In genomic region chr13:40351537-40352384, GRCh38 we compare ENCODE assay signal across 14 cellular contexts.
DNase-seq lines count a peak whose midpoint lies in the region; ATAC-seq, FAIRE-seq and TF ChIP-seq lines count a peak whose summit lies in the region.
"Had no signal": no experiment of that assay in that cellular context is flagged by ENCODE, and none has a peak within 500 bp of the region (broad histone marks: within the 10 kb centered on the region; RNA-seq: fewer than 3 reads in every experiment).

No MANE protein-coding gene starts in this region.

- H2BK20ac ChIP-seq in H1 (ENCODE audit: low read length): no peak overlapping the region; the same call in 1 of the 2 replicates

- peak overlapping the region; percentile 71; the same call in 1 of the 2 replicates for H2BK12ac ChIP-seq in H1 (ENCODE audit: low read depth, low read length)

- ATAC-seq in WTC11 (0 out of 2 replicates have a peak, but pooled peaks have one; percentile 13), aorta (ENCODE audit: low FRiP score) (no peak), GM19328 (IDR thresholded peaks at IDR 0.05; ENCODE audit: unreplicated experiment) (no peak)

- intact Hi-C loops in aorta (cut with DNase I): no loop called here

- no peak overlapping the region for H3K4me3 Mint-ChIP-seq in WTC11
- no peak overlapping the region for H3K4me3 Mint-ChIP-seq in mesothelial cell of epicardium
- H3K4me3 Mint-ChIP-seq: dendritic cell treated with granulocyte-macrophage colony-stimulating factor and Interleukin-4, amounts not matched to agents 40 ng/mL and 50 ng/mL, for 4 days had no signal

- no peak overlapping the region for H3K4me3 ChIP-seq in H1 (ENCODE audit: extremely low read depth in 1 of 4, insufficient read depth in 2 of 4, low read depth in 3 of 4, low read length in 4 of 4)
- H3K4me3 ChIP-seq in smooth muscle cell: no peak overlapping the region
- no peak overlapping the region for H3K4me3 ChIP-seq in aorta (ENCODE audit: low read length in 2 of 2)

- H2BK15ac ChIP-seq in H1 (ENCODE audit: low read length): no peak overlapping the region

- H3K36me3 Mint-ChIP-seq in WTC11 (no peaks in the 10 kb centered on the region), mesothelial cell of epicardium (no peaks in the 10 kb centered on the region)

- H3K27ac ChIP-seq in H1 (ENCODE audit: low read depth, low read length) (no peak overlapping the region), smooth muscle cell (ENCODE audit: low read depth) (no peak overlapping the region), aorta (ENCODE audit: low read depth in 1 of 2, low read length in 2 of 2) (peak overlapping the region in 1 of 2 donors; percentile 11)

- no peak for TF ChIP-seq POLR2A in H1 (IDR thresholded peaks at IDR 0.05; ENCODE audit: control extremely low read depth in 1 of 2, low read depth in 2 of 2, low read length in 2 of 2)

- H3K36me3 ChIP-seq in H1 (ENCODE audit: control insufficient read depth in 2 of 4, insufficient read depth in 4 of 4, low read length in 3 of 4): no peaks in the 10 kb centered on the region
- H3K36me3 ChIP-seq in smooth muscle cell (ENCODE audit: low read depth): no peaks in the 10 kb centered on the region
- no peaks in the 10 kb centered on the region for H3K36me3 ChIP-seq in aorta (ENCODE audit: control insufficient read depth in 1 of 2, insufficient read depth in 2 of 2, low read length in 1 of 2)

- TF ChIP-seq EP300 in H1 (IDR thresholded peaks at IDR 0.05; ENCODE audit: borderline replicate concordance in 1 of 2, low read depth in 2 of 2, low read length in 2 of 2): no peak

- H3K27me3 ChIP-seq in H1 (replicated peaks in 1 of 4; ENCODE audit: control insufficient read depth in 3 of 4, extremely low read depth in 1 of 4, insufficient read depth in 3 of 4, low read length in 3 of 4) (peaks cover 0 to 4% (median under 1%) of the 10 kb centered on the region in 4 experiments; a peak in 3 of 7 replicates), smooth muscle cell (ENCODE audit: low read depth) (no peaks in the 10 kb centered on the region), aorta (ENCODE audit: control insufficient read depth in 1 of 2, insufficient read depth in 2 of 2, low read length in 1 of 2) (no peaks in the 10 kb centered on the region)

- DNase-seq in WTC11 (ENCODE audit: low spot score) (no peak), H1 (ENCODE audit: low read depth in 1 of 2, low spot score in 2 of 2) (no peak), mesothelial cell of epicardium (ENCODE audit: low spot score in 2 of 2, unreplicated experiment in 2 of 2) (no peak), smooth muscle cell (lab: John Stamatoyannopoulos, UW; ENCODE audit: unreplicated experiment) (no peak), OCI-M2 (lab: John Stamatoyannopoulos, UW; ENCODE audit: unreplicated experiment) (no peak), aorta (no peak), NOMO-1 (lab: John Stamatoyannopoulos, UW; ENCODE audit: unreplicated experiment in 2 of 2) (no peak)
- DNase-seq: COR-L47; NCI-H226; NK-92 treated with Interleukin-12 subunit alpha and Interleukin-12 subunit beta, amount 100 ng/mL, for 24 hours had no signal

- H2BK5ac ChIP-seq in H1 (ENCODE audit: low read depth, low read length): no peak overlapping the region; the same call in 1 of the 2 replicates

- H4K20me1 ChIP-seq in H1 (replicated peaks in 1 of 2; ENCODE audit: control insufficient read depth in 1 of 2, insufficient read depth in 2 of 2, low read length in 2 of 2) (no peaks in the 10 kb centered on the region), smooth muscle cell (ENCODE audit: low read depth) (no peaks in the 10 kb centered on the region)

- H3K4me2 ChIP-seq in H1 (ENCODE audit: insufficient read depth in 1 of 2, low read depth in 2 of 2, low read length in 2 of 2): no peak overlapping the region
- H3K4me2 ChIP-seq in smooth muscle cell: no peak overlapping the region

- H2AFZ ChIP-seq in H1 (ENCODE audit: low read length): no peak overlapping the region
- H2AFZ ChIP-seq in smooth muscle cell (ENCODE audit: low read depth): peak overlapping the region; percentile 62

- H2BK120ac ChIP-seq in H1 (replicated peaks; ENCODE audit: low read depth, low read length): no peak overlapping the region

- H3K79me2 ChIP-seq in H1 (ENCODE audit: control insufficient read depth in 1 of 2, insufficient read depth in 2 of 2, low read length in 2 of 2) (no peaks in the 10 kb centered on the region), smooth muscle cell (ENCODE audit: low read depth) (no peaks in the 10 kb centered on the region)

- no peaks in the 10 kb centered on the region for H3K79me1 ChIP-seq in H1 (ENCODE audit: low read depth, low read length)

- H3K56ac ChIP-seq in H1 (replicated peaks; ENCODE audit: insufficient read length, low read depth, low read length): no peak overlapping the region

- no peaks in the 10 kb centered on the region for H3K9me3 ChIP-seq in H1 (ENCODE audit: insufficient read depth in 2 of 2, low read depth in 1 of 2, low read length in 1 of 2)
- no peaks in the 10 kb centered on the region for H3K9me3 ChIP-seq in smooth muscle cell (replicated peaks; ENCODE audit: low read depth)
- H3K9me3 ChIP-seq in aorta (ENCODE audit: control insufficient read depth, low read length): no peaks in the 10 kb centered on the region

- H3K4me1 ChIP-seq in H1 (replicated peaks in 1 of 4; ENCODE audit: control insufficient read depth in 3 of 4, insufficient read depth in 4 of 4, low read length in 3 of 4) (peaks cover 2 to 11% (median 9%) of the 10 kb centered on the region in 4 experiments), smooth muscle cell (ENCODE audit: low read depth) (peaks cover 5% of the 10 kb centered on the region), aorta (ENCODE audit: control insufficient read depth in 1 of 2, insufficient read depth in 2 of 2, low read length in 2 of 2) (no peaks in the 10 kb centered on the region)

- H3K18ac ChIP-seq in H1 (ENCODE audit: extremely low read depth, low read length): peak overlapping the region; percentile 73; the same call in 1 of the 2 replicates

- no peak overlapping the region for H3K27ac Mint-ChIP-seq in WTC11
- peak overlapping the region; percentile 52 for H3K27ac Mint-ChIP-seq in mesothelial cell of epicardium
- H3K27ac Mint-ChIP-seq: dendritic cell treated with granulocyte-macrophage colony-stimulating factor and Interleukin-4, amounts not matched to agents 40 ng/mL and 50 ng/mL, for 4 days had no signal

- no peak for TF ChIP-seq RAD21 in H1 (IDR thresholded peaks at IDR 0.05 in 1 of 2, conservative IDR thresholded peaks at IDR 0.05 in 1 of 2; ENCODE audit: low read depth in 2 of 2, low read length in 2 of 2)

- TF ChIP-seq CTCF in WTC11 (IDR thresholded peaks at IDR 0.05): no peak
- no peak for TF ChIP-seq CTCF in H1 (IDR thresholded peaks at IDR 0.05; ENCODE audit: control extremely low read depth in 1 of 3, insufficient read depth in 1 of 3, low read depth in 1 of 3, low read length in 3 of 3)
- no peak for TF ChIP-seq CTCF in mesothelial cell of epicardium (IDR thresholded peaks at IDR 0.05; ENCODE audit: unreplicated experiment)
- no peak for TF ChIP-seq CTCF in smooth muscle cell (IDR thresholded peaks at IDR 0.05; ENCODE audit: borderline replicate concordance, insufficient read depth, poor library complexity, severe bottlenecking)

- peak overlapping the region; percentile 27 for H4K91ac ChIP-seq in H1 (replicated peaks; ENCODE audit: insufficient read length, low read length)

- H3K9me3 Mint-ChIP-seq in WTC11 (peaks cover 6% of the 10 kb centered on the region; the same call in 1 of the 2 replicates), mesothelial cell of epicardium (peaks cover 7% of the 10 kb centered on the region)
- H3K9me3 Mint-ChIP-seq: dendritic cell treated with granulocyte-macrophage colony-stimulating factor and Interleukin-4, amounts not matched to agents 40 ng/mL and 50 ng/mL, for 4 days had no signal

- no peaks in the 10 kb centered on the region for H3F3A ChIP-seq in smooth muscle cell (ENCODE audit: low read depth)

- no peak overlapping the region for H3K14ac ChIP-seq in H1 (ENCODE audit: insufficient read length)

- 92% methylated on average over 9 of the region's 9 CpGs; no CpG with 5 or more reads in 1 of the 2 experiments for WGBS in H1 (ENCODE audit: extremely low coverage in 1 of 2, insufficient coverage in 1 of 2, insufficient read length in 1 of 2, insufficient replicate concordance in 2 of 2, low coverage in 1 of 2, low lambda C conversion rate in 2 of 2, missing lambda C conversion rate in 1 of 2), 2 experiments
- WGBS in smooth muscle cell (ENCODE audit: low lambda C conversion rate): 93% methylated on average over 9 of the region's 9 CpGs
- 64% methylated on average over 9 of the region's 9 CpGs for WGBS in aorta, 2 donors

- H3K27me3 Mint-ChIP-seq in WTC11 (ENCODE audit: low read depth) (peaks cover 6% of the 10 kb centered on the region), mesothelial cell of epicardium (ENCODE audit: low read depth) (no peaks in the 10 kb centered on the region)

- H3K23me2 ChIP-seq in H1 (ENCODE audit: low read depth, low read length): peaks cover 2% of the 10 kb centered on the region; the same call in 1 of the 2 replicates

- POLR2A ChIA-PET in WTC11 (lab: Charles Lee): no interaction called here
- POLR2A ChIA-PET in H1 (lab: Charles Lee; ENCODE audit: partially characterized antibody): no interaction called here

- no peak for FAIRE-seq in H1 (lab: Jason Lieb, UNC)
- FAIRE-seq: H54, keratinocyte had no signal

- no peak overlapping the region for H2AK5ac ChIP-seq in H1 (ENCODE audit: low read depth, low read length)

- no peak overlapping the region for H3K4ac ChIP-seq in H1 (replicated peaks; ENCODE audit: insufficient read length, low read depth, low read length)

- H3K9ac ChIP-seq in H1 (replicated peaks in 1 of 4; ENCODE audit: extremely low read depth in 1 of 4, low read depth in 3 of 4, low read length in 3 of 4): no peak overlapping the region
- no peak overlapping the region for H3K9ac ChIP-seq in smooth muscle cell (ENCODE audit: low read depth)

- CTCF ChIA-PET in WTC11 (lab: Charles Lee) (no interaction called here), H1 (lab: Charles Lee; ENCODE audit: partially characterized antibody) (no interaction called here)

- H3K4me1 Mint-ChIP-seq in WTC11 (peaks cover 67% of the 10 kb centered on the region), mesothelial cell of epicardium (peaks cover 51% of the 10 kb centered on the region)

- H3K23ac ChIP-seq in H1 (ENCODE audit: insufficient read length): no peak overlapping the region

- H4K5ac ChIP-seq in H1 (ENCODE audit: insufficient read length, low read depth, low read length): no peak overlapping the region

- H4K8ac ChIP-seq in H1 (ENCODE audit: extremely low read depth, insufficient read depth, low read length): 0 out of 2 replicates have a peak overlapping the region, but pooled peaks have one; percentile 18

TF ChIP-seq in WTC11, 78 proteins besides CTCF, POLR2A, EP300 and RAD21 (continues in another document):
- TF ChIP-seq HMGA2 (CRISPR knock-in tag; IDR thresholded peaks at IDR 0.05) (no peak), JAZF1 (CRISPR knock-in tag; IDR thresholded peaks at IDR 0.05) (no peak)

TF ChIP-seq in H1, 55 proteins besides CTCF, POLR2A, EP300 and RAD21 (continues in another document):
- TF ChIP-seq HDAC2 (IDR thresholded peaks at IDR 0.05; ENCODE audit: borderline replicate concordance in 1 of 2, low read depth in 2 of 2, low read length in 2 of 2) (no peak), TBP (IDR thresholded peaks at IDR 0.05; ENCODE audit: low read depth, low read length) (no peak), SP2 (IDR thresholded peaks at IDR 0.05; ENCODE audit: low read length) (no peak)
